18 cellular contexts compared by ENCODE assay signal in the genomic region with DNA sequence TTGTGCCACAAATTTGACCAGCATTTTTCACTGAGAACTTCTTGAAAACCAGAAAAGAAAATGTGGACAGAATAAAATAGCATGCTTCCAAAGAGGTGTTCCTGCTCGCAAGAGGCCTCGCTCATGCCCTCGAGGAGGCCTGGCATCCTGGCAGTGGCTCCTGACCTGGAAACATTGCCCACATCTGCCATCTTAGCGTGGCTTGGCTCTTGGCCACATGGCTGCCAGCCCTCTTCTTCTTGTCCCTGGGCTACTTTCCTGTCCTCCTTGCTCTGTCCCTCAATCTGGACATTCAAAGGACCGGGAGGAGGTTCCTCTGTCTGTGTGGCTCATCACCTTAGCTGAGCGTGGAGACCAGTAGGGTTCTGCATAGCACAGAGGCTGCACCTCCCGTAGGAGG.
DNase-seq lines count a peak whose midpoint lies in the region; ATAC-seq and TF ChIP-seq lines count a peak whose summit lies in the region.
"Had no signal": no experiment of that assay in that cellular context is flagged by ENCODE, and none has a peak within 500 bp of the region (broad histone marks: within the 10 kb centered on the region; RNA-seq: fewer than 3 reads in every experiment).

No MANE protein-coding gene starts in this region.

- H4K20me1 ChIP-seq in neural progenitor cell (ENCODE audit: low read depth), result no peaks in the 10 kb centered on the region

- H3K4me3 Mint-ChIP-seq in neural progenitor cell, result no peak overlapping the region
- no peak overlapping the region for H3K4me3 Mint-ChIP-seq in activated T-cell treated with anti-CD3 and anti-CD28 coated beads, Interleukin-2, amount 50 U/mL, for 4 hours
- H3K4me3 Mint-ChIP-seq: CD4-positive, CD25-positive, alpha-beta regulatory T cell; CD8-positive, alpha-beta memory T cell; GM23338; HFFc6 had no signal

- H3K27me3 Mint-ChIP-seq in neural progenitor cell (ENCODE audit: insufficient read depth, low read depth), result peaks cover 6% of the 10 kb centered on the region
- peaks cover 9% of the 10 kb centered on the region for H3K27me3 Mint-ChIP-seq in activated T-cell treated with anti-CD3 and anti-CD28 coated beads, Interleukin-2, amount 50 U/mL, for 4 hours (ENCODE audit: low read depth)

- intact Hi-C loops in sciatic nerve (cut with DNase I), result no loop called here

- no peak overlapping the region for H3K9ac ChIP-seq in neural progenitor cell

- H3K9me3 Mint-ChIP-seq in neural progenitor cell, result no peaks in the 10 kb centered on the region
- no peaks in the 10 kb centered on the region for H3K9me3 Mint-ChIP-seq in activated T-cell treated with anti-CD3 and anti-CD28 coated beads, Interleukin-2, amount 50 U/mL, for 4 hours
- H3K9me3 Mint-ChIP-seq: GM23338, HFFc6 had no signal

- no peaks in the 10 kb centered on the region for H3F3A ChIP-seq in neural progenitor cell (ENCODE audit: low read depth)

- DNase-seq in cerebellar cortex (ENCODE audit: low spot score) (peak; percentile 24), inferior parietal cortex (ENCODE audit: extremely low spot score) (peak; percentile 4), neural progenitor cell (ENCODE audit: low spot score) (no peak), sciatic nerve (ENCODE audit: low spot score) (no peak), DMS 273 (lab: John Stamatoyannopoulos, UW; ENCODE audit: unreplicated experiment) (no peak), D341Med (ENCODE audit: low spot score) (no peak)
- DNase-seq in activated T-cell treated with anti-CD3 and anti-CD28 coated beads, Interleukin-2, amount 50 U/mL, for 4 hours, result no peak
- DNase-seq: BE2C; CD4-positive, CD25-positive, alpha-beta regulatory T cell; CD8-positive, alpha-beta memory T cell; COR-L47; DMS153; DMS79; GF-D8; H7; HFFc6 had no signal

- no peaks in the 10 kb centered on the region for H3K36me3 ChIP-seq in neural progenitor cell
- H3K36me3 ChIP-seq: BE2C had no signal

- peak overlapping the region; percentile 31 for H2AFZ ChIP-seq in neural progenitor cell (replicated peaks)
- H2AFZ ChIP-seq: GM23338 had no signal

- no peak overlapping the region for H3K27ac Mint-ChIP-seq in neural progenitor cell
- H3K27ac Mint-ChIP-seq: CD4-positive, CD25-positive, alpha-beta regulatory T cell; CD8-positive, alpha-beta memory T cell; GM23338; HFFc6 had no signal

- H3K4me1 ChIP-seq in neural progenitor cell, result no peaks in the 10 kb centered on the region
- H3K4me1 ChIP-seq: BE2C had no signal

- no peaks in the 10 kb centered on the region for H3K79me2 ChIP-seq in neural progenitor cell (ENCODE audit: low read depth)

- H3K4me2 ChIP-seq in neural progenitor cell, result no peak overlapping the region
- H3K4me2 ChIP-seq: GM23338 had no signal

- ATAC-seq in sciatic nerve, result peak; percentile 34
- no peak for ATAC-seq in activated T-cell treated with anti-CD3 and anti-CD28 coated beads, Interleukin-2, amount 50 U/mL, for 4 hours
- ATAC-seq: GM23338, HCT116 had no signal

- no peak overlapping the region for H3K4me3 ChIP-seq in neural progenitor cell
- H3K4me3 ChIP-seq: GM23338 had no signal

- H3K27me3 ChIP-seq in neural progenitor cell, result no peaks in the 10 kb centered on the region
- H3K27me3 ChIP-seq: BE2C had no signal

- H3K27ac ChIP-seq in neural progenitor cell, result no peak overlapping the region

- H3K36me3 Mint-ChIP-seq in neural progenitor cell, result no peaks in the 10 kb centered on the region
- H3K36me3 Mint-ChIP-seq in activated T-cell treated with anti-CD3 and anti-CD28 coated beads, Interleukin-2, amount 50 U/mL, for 4 hours (ENCODE audit: insufficient read depth), result no peaks in the 10 kb centered on the region
- H3K36me3 Mint-ChIP-seq: CD4-positive, CD25-positive, alpha-beta regulatory T cell had no signal

- no peaks in the 10 kb centered on the region for H3K4me1 Mint-ChIP-seq in neural progenitor cell
- no peaks in the 10 kb centered on the region for H3K4me1 Mint-ChIP-seq in activated T-cell treated with anti-CD3 and anti-CD28 coated beads, Interleukin-2, amount 50 U/mL, for 4 hours (ENCODE audit: low read depth)
- H3K4me1 Mint-ChIP-seq: CD4-positive, CD25-positive, alpha-beta regulatory T cell; CD8-positive, alpha-beta memory T cell; GM23338 had no signal

- TF ChIP-seq CTCF in neural progenitor cell (IDR thresholded peaks at IDR 0.05), result no peak

- H3K9me3 ChIP-seq in neural progenitor cell (ENCODE audit: low read depth), result no peaks in the 10 kb centered on the region
- H3K9me3 ChIP-seq: BE2C had no signal

Comparison
In these comparisons a context has a peak if more than half of its experiments do, and no peak if none do; other contexts are left out.
1. DNase-seq: peak in cerebellar cortex (single experiment) and inferior parietal cortex (single experiment); none in neural progenitor cell (single experiment), sciatic nerve (single experiment), activated T-cell treated with anti-CD3 and anti-CD28 coated beads, Interleukin-2, amount 50 U/mL, for 4 hours (single experiment), DMS 273 (single experiment) and D341Med (single experiment).